Comparison of ENCODE assay signal across 8 cellular contexts in genomic region chr22:31399211-31400022, GRCh38. TPM values are rescaled to one million over a fixed set of nuclear protein-coding genes. Genes with fewer than 3 reads are reported as not detected.
DNase-seq lines count a peak whose midpoint lies in the region; ATAC-seq and TF ChIP-seq lines count a peak whose summit lies in the region.

DRG1 (plus strand) TSS chr22:31399604; CDS start chr22:31399684, 80 bp downstream.

- H3K4me3 Mint-ChIP-seq in activated T-helper 2 cell treated with anti-CD3 and anti-CD28 coated beads, Interferon-gamma antibody, Interleukin-2, Interleukin-4, amounts not matched to agents 10 μg/mL and 5 μg/mL and 100 μg/mL, durations not matched to agents 14 hours and 24 hours and 36 hours (ENCODE audit: low read depth): peak within 1 kb of the TSS; percentile 99
- peak within 1 kb of the TSS; percentile 98 for H3K4me3 Mint-ChIP-seq in natural killer cell treated with Interleukin-12 subunit alpha and Interleukin-12 subunit beta and Interleukin-15 and Interleukin-18, amount 100 ng/mL, for 72 hours

- POLR2A ChIA-PET in RWPE1 (lab: Yijun Ruan, JAX; ENCODE audit: low non-redundant PET): no interaction called here

- peak within 1 kb of the TSS; percentile 96 for H3K27ac Mint-ChIP-seq in activated T-helper 2 cell treated with anti-CD3 and anti-CD28 coated beads, Interferon-gamma antibody, Interleukin-2, Interleukin-4, amounts not matched to agents 10 μg/mL and 5 μg/mL and 100 μg/mL, durations not matched to agents 14 hours and 24 hours and 36 hours
- peak within 1 kb of the TSS; percentile 91 to 95 for H3K27ac Mint-ChIP-seq in natural killer cell treated with Interleukin-12 subunit alpha and Interleukin-12 subunit beta and Interleukin-15 and Interleukin-18, amount 100 ng/mL, for 72 hours

- H3K27ac ChIP-seq in RWPE1: peak within 1 kb of the TSS; percentile 82

- peaks cover 2% of the 10 kb centered on the region for H3K9me3 Mint-ChIP-seq in activated T-helper 2 cell treated with anti-CD3 and anti-CD28 coated beads, Interferon-gamma antibody, Interleukin-2, Interleukin-4, amounts not matched to agents 10 μg/mL and 5 μg/mL and 100 μg/mL, durations not matched to agents 14 hours and 24 hours and 36 hours
- no peaks in the 10 kb centered on the region for H3K9me3 Mint-ChIP-seq in natural killer cell treated with Interleukin-12 subunit alpha and Interleukin-12 subunit beta and Interleukin-15 and Interleukin-18, amount 100 ng/mL, for 72 hours

- H3K4me3 ChIP-seq in LNCaP clone FGC (ENCODE audit: low read depth, low read length): peak within 1 kb of the TSS; percentile 97

- intact Hi-C loops in activated T-helper 2 cell treated with anti-CD3 and anti-CD28 coated beads, Interferon-gamma antibody, Interleukin-2, Interleukin-4, amounts not matched to agents 10 μg/mL and 5 μg/mL and 100 μg/mL, durations not matched to agents 14 hours and 24 hours and 36 hours (cut with micrococcal nuclease): loop anchor here (1.0 to 2.0 kb wide), 2 partner anchors 53 to 89 kb away; partner anchors contain the start of genes EIF4ENIF1 and PATZ1

- H3K36me3 Mint-ChIP-seq in activated T-helper 2 cell treated with anti-CD3 and anti-CD28 coated beads, Interferon-gamma antibody, Interleukin-2, Interleukin-4, amounts not matched to agents 10 μg/mL and 5 μg/mL and 100 μg/mL, durations not matched to agents 14 hours and 24 hours and 36 hours (ENCODE audit: low read depth): peaks cover 30% of the 10 kb centered on the region
- peaks cover 16% of the 10 kb centered on the region for H3K36me3 Mint-ChIP-seq in natural killer cell treated with Interleukin-12 subunit alpha and Interleukin-12 subunit beta and Interleukin-15 and Interleukin-18, amount 100 ng/mL, for 72 hours

- DNase-seq in EH (ENCODE audit: low read depth) (peak; percentile 96), GOT3 (lab: John Stamatoyannopoulos, UW) (peak; percentile 83), LNCaP clone FGC (ENCODE audit: low read depth) (peak; percentile 81), RWPE1 (ENCODE audit: low spot score) (peak; percentile 94), fibroblast of peridontal ligament (ENCODE audit: extremely low read depth) (peak; percentile 93)
- peak; percentile 96 for DNase-seq in activated T-helper 2 cell treated with anti-CD3 and anti-CD28 coated beads, Interferon-gamma antibody, Interleukin-2, Interleukin-4, amounts not matched to agents 10 μg/mL and 5 μg/mL and 100 μg/mL, durations not matched to agents 14 hours and 24 hours and 36 hours (ENCODE audit: low spot score)
- peak; percentile 98 for DNase-seq in natural killer cell treated with Interleukin-12 subunit alpha and Interleukin-12 subunit beta and Interleukin-15 and Interleukin-18, amount 100 ng/mL, for 72 hours (ENCODE audit: low spot score)
- DNase-seq in stimulated activated naive CD8-positive, alpha-beta T cell treated with anti-CD3 and anti-CD28 coated beads, Interleukin-15, Interleukin-2, amounts not matched to agents 100 U/mL and 50 U/mL, for 24 hours: peak; percentile 98

- ATAC-seq in natural killer cell treated with Interleukin-12 subunit alpha and Interleukin-12 subunit beta and Interleukin-15 and Interleukin-18, amount 100 ng/mL, for 72 hours: peak; percentile 100
- peak; percentile 100 for ATAC-seq in stimulated activated naive CD8-positive, alpha-beta T cell treated with anti-CD3 and anti-CD28 coated beads, Interleukin-15, Interleukin-2, amounts not matched to agents 100 U/mL and 50 U/mL, for 24 hours

- peaks cover 2% of the 10 kb centered on the region for H3K27me3 Mint-ChIP-seq in activated T-helper 2 cell treated with anti-CD3 and anti-CD28 coated beads, Interferon-gamma antibody, Interleukin-2, Interleukin-4, amounts not matched to agents 10 μg/mL and 5 μg/mL and 100 μg/mL, durations not matched to agents 14 hours and 24 hours and 36 hours (ENCODE audit: low read depth)
- H3K27me3 Mint-ChIP-seq in natural killer cell treated with Interleukin-12 subunit alpha and Interleukin-12 subunit beta and Interleukin-15 and Interleukin-18, amount 100 ng/mL, for 72 hours: no peaks in the 10 kb centered on the region

- TF ChIP-seq CTCF in LNCaP clone FGC (IDR thresholded peaks at IDR 0.05; ENCODE audit: control insufficient read depth, extremely low read depth, insufficient read depth) (no peak), RWPE1 (conservative IDR thresholded peaks at IDR 0.05; ENCODE audit: low read depth) (no peak)

- CTCF ChIA-PET in RWPE1 (lab: Yijun Ruan, JAX): no interaction called here

- H3K4me1 Mint-ChIP-seq in activated T-helper 2 cell treated with anti-CD3 and anti-CD28 coated beads, Interferon-gamma antibody, Interleukin-2, Interleukin-4, amounts not matched to agents 10 μg/mL and 5 μg/mL and 100 μg/mL, durations not matched to agents 14 hours and 24 hours and 36 hours (ENCODE audit: low read depth): peaks cover 14% of the 10 kb centered on the region
- peaks cover 19 to 22% of the 10 kb centered on the region in 2 donors for H3K4me1 Mint-ChIP-seq in natural killer cell treated with Interleukin-12 subunit alpha and Interleukin-12 subunit beta and Interleukin-15 and Interleukin-18, amount 100 ng/mL, for 72 hours (ENCODE audit: low read depth in 2 of 2)

RNA-seq across cellular contexts. Expression of gene DRG1, which starts in this region (rescaled TPM):
- 109 and 132 TPM in 2 replicates for total RNA-seq in activated T-helper 2 cell treated with anti-CD3 and anti-CD28 coated beads, Interferon-gamma antibody, Interleukin-2, Interleukin-4, amounts not matched to agents 10 μg/mL and 5 μg/mL and 100 μg/mL, durations not matched to agents 14 hours and 24 hours and 36 hours
- total RNA-seq in natural killer cell treated with Interleukin-12 subunit alpha and Interleukin-12 subunit beta and Interleukin-15 and Interleukin-18, amount 100 ng/mL, for 72 hours: 100 to 1,000 TPM; 111 to 138 TPM

Comparison
In these comparisons a context has a peak if more than half of its experiments do, and no peak if none do; other contexts are left out.
1. Peak in every context shown above with its lines: DNase-seq, ATAC-seq, H3K4me3 ChIP-seq and H3K27ac ChIP-seq.